24 cellular contexts compared by ENCODE assay signal in the genomic region with DNA sequence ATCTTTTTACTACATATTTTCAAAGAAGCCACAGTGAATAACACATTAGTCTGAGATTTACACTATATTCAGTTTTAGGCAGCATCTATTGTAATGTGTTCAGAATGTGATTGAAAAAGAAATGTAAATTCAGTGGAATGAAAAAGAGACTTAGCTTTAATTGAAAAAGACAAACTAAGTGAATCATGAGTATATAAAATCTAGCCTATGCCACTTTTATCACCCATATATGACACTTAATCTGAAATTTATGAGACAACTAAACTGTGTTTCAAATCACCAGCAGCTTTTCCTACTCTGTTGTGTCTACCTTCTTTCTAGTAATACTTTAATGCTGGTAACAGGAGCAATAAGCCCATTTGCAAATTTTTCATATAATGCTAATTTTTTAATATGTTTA. TPM values are rescaled to one million over a fixed set of nuclear protein-coding genes. Genes with fewer than 3 reads are reported as not detected.
DNase-seq lines count a peak whose midpoint lies in the region; ATAC-seq and TF ChIP-seq lines count a peak whose summit lies in the region.
"Had no signal": no experiment of that assay in that cellular context is flagged by ENCODE, and none has a peak within 500 bp of the region (broad histone marks: within the 10 kb centered on the region; RNA-seq: fewer than 3 reads in every experiment).

No MANE protein-coding gene starts in this region.

- H3K4me3 ChIP-seq in RWPE2 (ENCODE audit: severe bottlenecking) (no peak overlapping the region), mucosa of rectum (ENCODE audit: low read length in 2 of 2) (no peak overlapping the region)
- H3K4me3 ChIP-seq: GM12878, GM23338, K562, MG63, PC-9 had no signal

- ATAC-seq in RWPE2 (ENCODE audit: low read depth) (no peak), T-cell (replicated peaks in 1 of 4) (no peak), HG03108 (IDR thresholded peaks at IDR 0.05; ENCODE audit: unreplicated experiment) (no peak)
- no peak for ATAC-seq in activated CD8-positive, alpha-beta memory T cell treated with anti-CD3 and anti-CD28 coated beads, Interleukin-2, amount 10 ng/mL, durations not matched to agents 7 days and 5 days
- ATAC-seq: GM12878, GM23338, HepG2, K562 had no signal

- H3K36me3 ChIP-seq in RWPE2 (ENCODE audit: low read depth) (no peaks in the 10 kb centered on the region), mucosa of rectum (ENCODE audit: control insufficient read depth in 2 of 2, insufficient read depth in 2 of 2, low read length in 2 of 2) (no peaks in the 10 kb centered on the region)
- H3K36me3 ChIP-seq: MG63 had no signal

- H3K4me1 Mint-ChIP-seq in type B pancreatic cell (ENCODE audit: unreplicated experiment) (peaks cover 42% of the 10 kb centered on the region), T-cell (peaks cover 21 to 29% (median 22%) of the 10 kb centered on the region in 3 donors)
- H3K4me1 Mint-ChIP-seq in activated CD8-positive, alpha-beta memory T cell treated with anti-CD3 and anti-CD28 coated beads, Interleukin-2, amount 10 ng/mL, durations not matched to agents 7 days and 5 days: peaks cover 20% of the 10 kb centered on the region

- no peaks in the 10 kb centered on the region for H3K36me3 Mint-ChIP-seq in type B pancreatic cell
- H3K36me3 Mint-ChIP-seq in T-cell: no peaks in the 10 kb centered on the region
- H3K36me3 Mint-ChIP-seq in activated CD8-positive, alpha-beta memory T cell treated with anti-CD3 and anti-CD28 coated beads, Interleukin-2, amount 10 ng/mL, durations not matched to agents 7 days and 5 days: peaks cover 2% of the 10 kb centered on the region

- H3K9me3 Mint-ChIP-seq in type B pancreatic cell (no peaks in the 10 kb centered on the region), T-cell (no peaks in the 10 kb centered on the region)
- no peaks in the 10 kb centered on the region for H3K9me3 Mint-ChIP-seq in activated CD8-positive, alpha-beta memory T cell treated with anti-CD3 and anti-CD28 coated beads, Interleukin-2, amount 10 ng/mL, durations not matched to agents 7 days and 5 days (ENCODE audit: low read depth)
- H3K9me3 Mint-ChIP-seq: GM23338, H9 had no signal

- H3K27me3 ChIP-seq in RWPE2 (ENCODE audit: insufficient read depth, poor library complexity, severe bottlenecking) (no peaks in the 10 kb centered on the region), mucosa of rectum (ENCODE audit: control insufficient read depth in 2 of 2, insufficient read depth in 2 of 2, low read length in 2 of 2) (no peaks in the 10 kb centered on the region)
- H3K27me3 ChIP-seq: MG63 had no signal

- peaks cover 5% of the 10 kb centered on the region for H3K27me3 Mint-ChIP-seq in type B pancreatic cell
- H3K27me3 Mint-ChIP-seq in T-cell: peaks cover 31 to 52% of the 10 kb centered on the region in 2 donors
- peaks cover 44% of the 10 kb centered on the region for H3K27me3 Mint-ChIP-seq in activated CD8-positive, alpha-beta memory T cell treated with anti-CD3 and anti-CD28 coated beads, Interleukin-2, amount 10 ng/mL, durations not matched to agents 7 days and 5 days

- H3K27ac ChIP-seq in RWPE2 (ENCODE audit: poor library complexity, severe bottlenecking) (peak overlapping the region; percentile 58), mucosa of rectum (ENCODE audit: low read depth in 2 of 2, low read length in 2 of 2) (peak overlapping the region; percentile 84 to 85)
- H3K27ac ChIP-seq: PC-9 had no signal

- H3K4me1 ChIP-seq in RWPE2 (ENCODE audit: insufficient read depth, poor library complexity, severe bottlenecking): peaks cover 47% of the 10 kb centered on the region
- H3K4me1 ChIP-seq in mucosa of rectum (ENCODE audit: control insufficient read depth in 2 of 2, insufficient read depth in 2 of 2, low read length in 2 of 2): peaks cover 23 to 39% of the 10 kb centered on the region in 2 donors

- H3K4me3 Mint-ChIP-seq in type B pancreatic cell: peak overlapping the region; percentile 92
- H3K4me3 Mint-ChIP-seq in T-cell: no peak overlapping the region
- no peak overlapping the region for H3K4me3 Mint-ChIP-seq in activated CD8-positive, alpha-beta memory T cell treated with anti-CD3 and anti-CD28 coated beads, Interleukin-2, amount 10 ng/mL, durations not matched to agents 7 days and 5 days
- H3K4me3 Mint-ChIP-seq: CD4-positive, alpha-beta memory T cell; GM23338; H9 had no signal

- H3K9me3 ChIP-seq in RWPE2 (ENCODE audit: severe bottlenecking) (no peaks in the 10 kb centered on the region), mucosa of rectum (ENCODE audit: control insufficient read depth in 2 of 2, low read length in 2 of 2) (no peaks in the 10 kb centered on the region)
- H3K9me3 ChIP-seq: MG63 had no signal

- no peak overlapping the region for H3K9ac ChIP-seq in mucosa of rectum (ENCODE audit: low read depth in 1 of 2, low read length in 2 of 2)

- CTCF ChIA-PET in T-cell (lab: Charles Lee): no interaction called here
- CTCF ChIA-PET in activated CD8-positive, alpha-beta memory T cell treated with anti-CD3 and anti-CD28 coated beads, Interleukin-2, amount 10 ng/mL, durations not matched to agents 7 days and 5 days (lab: Charles Lee): interaction anchor here (1.1 kb wide), 1 partner anchor 292 kb away, joined by 3 read pairs; no protein-coding TSS in a partner anchor

- TF ChIP-seq CTCF in RWPE2 (IDR thresholded peaks at IDR 0.05; ENCODE audit: poor library complexity, severe bottlenecking) (no peak), type B pancreatic cell (conservative IDR thresholded peaks at IDR 0.05) (no peak)

- POLR2A ChIA-PET in T-cell (lab: Charles Lee): interaction anchor here in 1 of 2 donors (0.6 kb wide), 1 partner anchor 9 kb away, joined by 6 read pairs; no protein-coding TSS in a partner anchor

- peak; percentile 10 for DNase-seq in HT-29 (ENCODE audit: low spot score)
- no peak for DNase-seq in RWPE2 (ENCODE audit: low spot score)
- DNase-seq in type B pancreatic cell (ENCODE audit: extremely low spot score, unreplicated experiment): no peak
- DNase-seq in T-cell: no peak
- no peak for DNase-seq in activated CD8-positive, alpha-beta memory T cell treated with anti-CD3 and anti-CD28 coated beads, Interleukin-2, amount 10 ng/mL, durations not matched to agents 7 days and 5 days
- DNase-seq: C1 segment of cervical spinal cord; CD4-positive, alpha-beta memory T cell; COR-L47; GDM1; H9; Kasumi-1; MG63; NCI-H146; NCI-H2107; NCI-H446 treated with DMSO at 0.1 percent for 48 hours; RPMI8226; SHP77 treated with DMSO at 0.1 percent for 48 hours had no signal

- H3K27ac Mint-ChIP-seq in type B pancreatic cell (peak overlapping the region; percentile 96), T-cell (no peak overlapping the region)
- no peak overlapping the region for H3K27ac Mint-ChIP-seq in activated CD8-positive, alpha-beta memory T cell treated with anti-CD3 and anti-CD28 coated beads, Interleukin-2, amount 10 ng/mL, durations not matched to agents 7 days and 5 days
- H3K27ac Mint-ChIP-seq: CD4-positive, alpha-beta memory T cell; GM23338; H9 had no signal

RNA-seq across cellular contexts. Expression of gene SKAP2, which starts 4.7 kb away (rescaled TPM):
- total RNA-seq in HT-29 (2014; rRNA removed; shearing (Covaris generic)): 12.3 and 16.3 TPM in 2 replicates
- total RNA-seq in type B pancreatic cell (ENCODE audit: low replicate concordance) (25.5 and 61.6 TPM in 2 replicates), T-cell (1 to 10 TPM; 4.8 to 8.9 (median 7.7) TPM)
- total RNA-seq in activated CD8-positive, alpha-beta memory T cell treated with anti-CD3 and anti-CD28 coated beads, Interleukin-2, amount 10 ng/mL, durations not matched to agents 7 days and 5 days: 10 to 100 TPM; 18.6 to 21.3 TPM
